In the genomic region with DNA sequence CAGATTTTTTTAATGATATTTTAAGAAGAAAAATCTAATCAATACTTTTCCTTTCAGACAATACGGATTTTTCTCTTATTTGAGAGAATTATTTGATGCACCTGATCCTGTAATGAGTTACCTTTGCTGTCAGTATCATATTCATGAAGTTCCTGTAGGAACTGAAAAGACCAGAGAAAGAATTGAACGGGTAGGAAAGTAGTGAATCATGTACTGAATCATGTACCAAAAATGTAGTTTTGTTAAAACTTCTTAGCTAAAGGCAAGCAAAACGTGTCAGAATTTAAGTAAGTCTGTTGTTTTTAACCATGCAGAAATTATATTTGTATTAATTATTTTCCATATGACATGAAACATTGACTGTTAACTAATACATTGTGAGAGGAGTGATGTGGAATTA, we compare ENCODE assay signal across 27 cellular contexts. TPM values are rescaled to one million over a fixed set of nuclear protein-coding genes. Genes with fewer than 3 reads are reported as not detected.
A peak's percentile ranks its signal among the peaks of the same experiment; 100 is the strongest.
DNase-seq lines count a peak whose midpoint lies in the region; ATAC-seq and TF ChIP-seq lines count a peak whose summit lies in the region.
"Had no signal": no experiment of that assay in that cellular context is flagged by ENCODE, and none has a peak within 500 bp of the region (broad histone marks: within the 10 kb centered on the region; RNA-seq: fewer than 3 reads in every experiment).

No MANE protein-coding gene starts in this region.

- intact Hi-C loops in uterus (cut with DNase I; ENCODE audit: low total_unique reads) = no loop called here

- H3K79me2 ChIP-seq in ACC112 (ENCODE audit: control insufficient read depth, insufficient read depth, low read length, unreplicated experiment) (no peaks in the 10 kb centered on the region), GM23248 (ENCODE audit: insufficient read depth) (peaks cover 21% of the 10 kb centered on the region; the same call in 1 of the 2 replicates)

- 29 to 40% methylated on average over 3 of the region's 3 CpGs for WGBS in GM23248 (ENCODE audit: low coverage in 1 of 2, low lambda C conversion rate in 2 of 2, missing lambda C conversion rate in 2 of 2), 2 experiments

- no peaks in the 10 kb centered on the region for H3K9me3 ChIP-seq in GM23248 (ENCODE audit: low read depth)
- no peaks in the 10 kb centered on the region for H3K9me3 ChIP-seq in uterus
- H3K9me3 ChIP-seq: right atrium auricular region had no signal

- peak; percentile 75 for DNase-seq in GM23248
- peak; percentile 21 for DNase-seq in amniotic epithelial cell (ENCODE audit: low read depth)
- DNase-seq in fibroblast of pulmonary artery (ENCODE audit: low read depth) = peak; percentile 28
- DNase-seq in activated T-cell treated with anti-CD3 and anti-CD28 coated beads, Interleukin-2, amount 50 U/mL, for 48 hours = no peak
- DNase-seq in Ammon's horn (ENCODE audit: low spot score) = no peak
- DNase-seq in uterus = no peak
- DNase-seq: activated B cell treated with CpG ODN at 0.5 μM for 24 hours; activated CD8-positive, alpha-beta T cell treated with anti-CD3 and anti-CD28 coated beads for 36 hours; activated naive CD4-positive, alpha-beta T cell; activated T-cell treated with anti-CD3 and anti-CD28 coated beads, Interleukin-2, amount 50 U/mL, for 1 hour; cerebellar nuclear complex; effector memory CD8-positive, alpha-beta T cell; GF-D8; GOT3; hypothalamus; KG1; kidney; naive B cell; NCI-H187 treated with DMSO at 0.1 percent for 48 hours; NCI-H226; NCI-H82; occipital lobe; stimulated activated CD4-positive, alpha-beta T cell treated with anti-CD3 and anti-CD28 coated beads, Interleukin-15, amount 100 ng/mL, for 24 hours; T-helper 2 cell had no signal

- H3K4me2 ChIP-seq in GM23248 (ENCODE audit: unreplicated experiment) = peak overlapping the region; percentile 43

- H2AFZ ChIP-seq in ACC112 (ENCODE audit: low read length, unreplicated experiment) (no peak overlapping the region), GM23248 (no peak overlapping the region)

- peaks cover 5% of the 10 kb centered on the region for H3K4me1 ChIP-seq in ACC112 (ENCODE audit: control insufficient read depth, insufficient read depth, low read length, unreplicated experiment)
- peaks cover 13% of the 10 kb centered on the region for H3K4me1 ChIP-seq in GM23248 (ENCODE audit: insufficient read depth)
- no peaks in the 10 kb centered on the region for H3K4me1 ChIP-seq in uterus
- H3K4me1 ChIP-seq: right atrium auricular region had no signal

- no peaks in the 10 kb centered on the region for H4K20me1 ChIP-seq in GM23248 (ENCODE audit: insufficient read depth)

- peak overlapping the region; percentile 27; the same call in 1 of the 2 replicates for H3K9ac ChIP-seq in GM23248

- in situ Hi-C loops in GM23248 (cut with MboI) = no loop called here

- no peak for TF ChIP-seq POLR2A in uterus (IDR thresholded peaks at IDR 0.05)

- TF ChIP-seq CTCF in fibroblast of pulmonary artery (IDR thresholded peaks at IDR 0.05; ENCODE audit: low read length, missing control alignments) (no peak), uterus (IDR thresholded peaks at IDR 0.05) (no peak)

- peaks cover 3% of the 10 kb centered on the region; the same call in 1 of the 2 replicates for H3F3A ChIP-seq in GM23248 (ENCODE audit: insufficient read depth)

- H3K27ac ChIP-seq in ACC112 (ENCODE audit: low read depth, low read length) = 0 out of 2 replicates have a peak overlapping the region, but pooled peaks have one; percentile 39
- peak overlapping the region; percentile 36 for H3K27ac ChIP-seq in GM23248
- no peak overlapping the region for H3K27ac ChIP-seq in uterus
- H3K27ac ChIP-seq: right atrium auricular region had no signal

- H3K27me3 ChIP-seq in ACC112 (ENCODE audit: insufficient read depth, low read length) = no peaks in the 10 kb centered on the region
- H3K27me3 ChIP-seq in GM23248 (replicated peaks; ENCODE audit: insufficient read depth) = no peaks in the 10 kb centered on the region
- no peaks in the 10 kb centered on the region for H3K27me3 ChIP-seq in uterus
- H3K27me3 ChIP-seq: right atrium auricular region had no signal

- ATAC-seq in GM19452 (IDR thresholded peaks at IDR 0.05; ENCODE audit: unreplicated experiment) = no peak
- ATAC-seq: activated CD8-positive, alpha-beta T cell treated with anti-CD3 and anti-CD28 coated beads for 36 hours; effector memory CD8-positive, alpha-beta T cell had no signal

- H3K9me2 ChIP-seq in GM23248 (ENCODE audit: insufficient read depth) = no peaks in the 10 kb centered on the region

- H3K36me3 ChIP-seq in ACC112 (ENCODE audit: insufficient read depth, low read length) (peaks cover 22% of the 10 kb centered on the region), GM23248 (ENCODE audit: low read depth) (peaks cover 52% of the 10 kb centered on the region), uterus (no peaks in the 10 kb centered on the region)

- H3K4me3 ChIP-seq in ACC112 (ENCODE audit: low read depth, low read length) (no peak overlapping the region), GM23248 (no peak overlapping the region), fibroblast of pulmonary artery (replicated peaks; ENCODE audit: low read depth, low read length) (no peak overlapping the region), uterus (no peak overlapping the region)
- H3K4me3 ChIP-seq: right atrium auricular region had no signal

RNA-seq across cellular contexts. Expression of a gene that starts 56.6 kb away (rescaled TPM):
- 12.5 and 16.4 TPM in 2 replicates for total RNA-seq in GM23248 (2014; rRNA removed; shearing (Covaris generic))
- 14.9 and 15.1 TPM in 2 replicates for polyA plus RNA-seq in GM23248 (2016; fragmentation: Nextera tagmentation; extraction: Ambion mirVana)
- 10 to 100 TPM; 17.9 to 65.5 (median 35.4) TPM for total RNA-seq in uterus

Comparison
In these comparisons a context has a peak if more than half of its experiments do, and no peak if none do; other contexts are left out.
1. H3K27ac ChIP-seq: peak in ACC112 (single experiment) and GM23248 (single experiment); none in uterus (0 of 2).
2. DNase-seq: peak in GM23248 (single experiment), amniotic epithelial cell (single experiment) and fibroblast of pulmonary artery (single experiment); none in activated T-cell treated with anti-CD3 and anti-CD28 coated beads, Interleukin-2, amount 50 U/mL, for 48 hours (0 of 2), Ammon's horn (single experiment) and uterus (0 of 2).